ENCODE assay signal across 11 cellular contexts in the genomic region with DNA sequence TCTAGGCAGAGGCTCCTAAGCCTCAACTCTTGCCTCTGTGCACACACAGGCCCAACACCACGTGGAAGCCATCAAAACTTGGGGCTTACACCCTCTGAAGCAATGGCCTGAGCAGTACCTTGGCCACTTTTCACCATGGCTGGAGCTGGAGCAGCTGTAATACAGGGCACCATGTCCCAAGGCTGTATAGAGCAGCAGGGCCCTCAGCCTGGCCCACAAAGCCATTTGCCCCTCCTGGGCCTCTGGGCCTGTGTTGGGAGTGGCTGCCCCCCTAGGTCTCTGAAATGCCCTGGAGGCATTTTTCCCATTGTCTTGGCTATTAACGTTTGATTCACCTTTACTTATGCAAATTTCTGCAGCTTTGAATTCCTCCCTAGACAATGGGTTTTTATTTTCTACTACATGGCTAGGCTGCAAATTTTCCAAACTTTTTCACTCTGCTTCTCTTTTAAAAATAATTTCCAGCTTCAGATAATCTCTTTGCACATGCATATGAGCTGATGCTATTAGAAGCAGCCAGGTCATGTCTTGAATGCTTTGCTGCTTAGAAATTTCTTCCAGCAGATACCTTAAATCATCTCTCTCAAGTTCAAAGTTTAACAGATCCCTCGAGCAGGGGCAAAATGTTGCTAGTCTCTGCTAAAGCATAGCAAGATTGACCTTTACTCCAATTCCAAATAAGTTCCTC. TPM values are rescaled to one million over a fixed set of nuclear protein-coding genes. Genes with fewer than 3 reads are reported as not detected.
"Had no signal": no experiment of that assay in that cellular context is flagged by ENCODE, and none has a peak within 500 bp of the region (broad histone marks: within the 10 kb centered on the region; RNA-seq: fewer than 3 reads in every experiment).

No MANE protein-coding gene starts in this region.

- FAIRE-seq: H1 had no signal

- H3K4me1 ChIP-seq: HAP-1 had no signal

- H3K4me3 Mint-ChIP-seq: GM23338, H9, HFFc6 had no signal

- DNase-seq: GM23248, GOT3, H7, H9, HCEC 1CT, HFFc6 had no signal

- H3K9ac ChIP-seq: GM23248 had no signal

- H3K27ac ChIP-seq: GM23248 had no signal

- H3K4me2 ChIP-seq: GM23338 had no signal

- H3K27ac Mint-ChIP-seq: GM23338, H9, HFFc6 had no signal

- H3K36me3 ChIP-seq: HAP-1 had no signal

- H3K4me3 ChIP-seq: GM23248, GM23338, HAP-1 had no signal

- H2AFZ ChIP-seq: GM23248, GM23338 had no signal

- ATAC-seq: GM23338, HCT116 had no signal

- H3K9me3 ChIP-seq: HAP-1 had no signal

RNA-seq across cellular contexts. Expression of a gene that starts 5.7 kb away (rescaled TPM):
- total RNA-seq: GM23248, GM23338, H1, H7, H9, HFFc6 had no signal
- polyA plus RNA-seq: GM23248, GM23338, H1 had no signal

RNA-seq across cellular contexts. Expression of a gene that starts 9.7 kb away (rescaled TPM):
- total RNA-seq: GM23338, H1, H4, H7, H9, HFFc6 had no signal
- polyA plus RNA-seq: GM23338, H1 had no signal
